In the genomic region with DNA sequence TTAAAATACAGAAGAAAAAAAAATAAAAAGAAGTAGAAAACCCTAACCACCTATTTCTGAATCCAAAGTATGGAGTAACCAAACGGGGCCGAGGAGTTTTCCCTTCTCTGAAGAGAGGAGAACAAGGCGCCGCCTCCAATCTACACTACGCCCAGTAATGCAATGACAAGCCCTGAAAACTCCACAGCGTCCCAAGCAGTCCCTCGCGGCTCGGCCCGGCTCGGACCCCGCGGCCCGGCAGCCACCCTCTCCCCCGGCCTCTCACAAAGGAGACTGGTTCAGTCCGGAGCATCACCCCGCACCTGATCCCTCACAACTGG, we compare ENCODE assay signal across 8 cellular contexts. TPM values are rescaled to one million over a fixed set of nuclear protein-coding genes. Genes with fewer than 3 reads are reported as not detected.
DNase-seq lines count a peak whose midpoint lies in the region; ATAC-seq, FAIRE-seq and TF ChIP-seq lines count a peak whose summit lies in the region.

No MANE protein-coding gene starts in this region.

- peaks cover 14% of the 10 kb centered on the region for H3K4me1 ChIP-seq in keratinocyte (ENCODE audit: control insufficient read depth, extremely low read depth, insufficient read depth, low read length)

- POLR2A ChIA-PET in GM10248 (lab: Yijun Ruan, JAX) = interaction anchor here (0.8 to 1.8 kb wide), 5 partner anchors 9 to 56 kb away, joined by 3 to 22 read pairs (median 3); a partner anchor contains a TSS

- no peaks in the 10 kb centered on the region for H3K36me3 ChIP-seq in keratinocyte (ENCODE audit: control insufficient read depth in 2 of 2, extremely low read depth in 1 of 2, insufficient read depth in 2 of 2, low read length in 2 of 2)

- TF ChIP-seq CTCF in keratinocyte (optimal IDR thresholded peaks at IDR 0.05 in 1 of 3, IDR thresholded peaks at IDR 0.05 in 1 of 3, conservative IDR thresholded peaks at IDR 0.05 in 1 of 3; ENCODE audit: extremely low read depth in 1 of 3, insufficient read depth in 2 of 3, low read length in 3 of 3) = no peak
- TF ChIP-seq CTCF in GM10248 (IDR thresholded peaks at IDR 0.05; ENCODE audit: control extremely low read depth, extremely low read depth, low read depth, missing control alignments) = no peak

- H3K9me1 ChIP-seq in keratinocyte (ENCODE audit: control insufficient read depth, extremely low read depth, insufficient read depth, low read length) = no peaks in the 10 kb centered on the region

- H3K27me3 ChIP-seq in keratinocyte (ENCODE audit: control insufficient read depth, extremely low read depth, insufficient read depth, low read length) = no peaks in the 10 kb centered on the region

- peak overlapping the region; percentile 96 for H3K4me2 ChIP-seq in keratinocyte (ENCODE audit: control insufficient read depth, extremely low read depth, insufficient read depth, low read depth, low read length)

- H3K4me3 ChIP-seq in keratinocyte (ENCODE audit: control insufficient read depth in 2 of 3, extremely low read depth in 1 of 3, insufficient read depth in 2 of 3, low read depth in 1 of 3, low read length in 3 of 3) = peak overlapping the region; percentile 94 to 98 (median 95)

- H3K9ac ChIP-seq in keratinocyte (ENCODE audit: control insufficient read depth, extremely low read depth, insufficient read depth, low read length) = peak overlapping the region; percentile 96

- FAIRE-seq in keratinocyte (lab: Jason Lieb, UNC) = no peak

- DNase-seq in NCI-H2227 (lab: John Stamatoyannopoulos, UW; ENCODE audit: unreplicated experiment) = peak; percentile 56
- DNase-seq in NCI-H2227 treated with DMSO at 0.1 percent for 48 hours (lab: John Stamatoyannopoulos, UW) = no peak
- no peak for DNase-seq in keratinocyte (ENCODE audit: low read depth, low spot score)
- DNase-seq in substantia nigra (lab: John Stamatoyannopoulos, UW) = no peak
- DNase-seq in HuH-7 (ENCODE audit: low spot score) = no peak
- DNase-seq in GM10248 (ENCODE audit: extremely low spot score) = no peak

- no peaks in the 10 kb centered on the region for H3K9me3 ChIP-seq in keratinocyte (ENCODE audit: control insufficient read depth, low read depth, low read length)

- peak; percentile 20 for ATAC-seq in HG03159 (IDR thresholded peaks at IDR 0.05; ENCODE audit: unreplicated experiment)

- H2AFZ ChIP-seq in keratinocyte (ENCODE audit: control insufficient read depth, low read length) = peak overlapping the region; percentile 89

- dilution Hi-C loops in keratinocyte (cut with MboI; ENCODE audit: extremely low pct_ligation_motif_present, low sequenced_read_pairs) = no loop called here

- peak overlapping the region; percentile 35 for H3K27ac ChIP-seq in angular gyrus (ENCODE audit: low read depth, low read length)
- H3K27ac ChIP-seq in keratinocyte (ENCODE audit: control insufficient read depth, insufficient read depth, low read length) = peak overlapping the region; percentile 87
- peak overlapping the region; percentile 98 for H3K27ac ChIP-seq in substantia nigra (ENCODE audit: low read depth, low read length, poor library complexity, severe bottlenecking)

- H4K20me1 ChIP-seq in keratinocyte (ENCODE audit: control insufficient read depth, extremely low read depth, insufficient read depth, low read length) = no peaks in the 10 kb centered on the region

- peaks cover 52% of the 10 kb centered on the region for H3K79me2 ChIP-seq in keratinocyte (ENCODE audit: control insufficient read depth, insufficient read depth, low read length)

- CTCF ChIA-PET in GM10248 (lab: Yijun Ruan, JAX) = interaction anchor here (0.7 to 3.7 kb wide), 21 partner anchors 10 to 241 kb away, joined by 3 to 40 read pairs (median 4); a partner anchor contains a TSS

RNA-seq across cellular contexts. Expression of a gene that starts 0.4 kb away (rescaled TPM):
- 21.0 to 24.7 TPM (median 23.3 TPM) in 3 replicates for polyA plus RNA-seq in keratinocyte
- polyA plus RNA-seq in keratinocyte (2011; ENCODE audit: low read depth) = 29.1 TPM
- 21.0 and 24.4 TPM in 2 replicates for polyA plus RNA-seq in keratinocyte (2011; cell fraction: cytosol; rRNA removed)
- polyA plus RNA-seq in keratinocyte (2011; cell fraction: nucleus; rRNA removed) = 96.5 and 97.8 TPM in 2 replicates
- 46.0 and 51.4 TPM in 2 replicates for polyA plus RNA-seq in keratinocyte (2012; ENCODE audit: low replicate concordance)
- polyA minus RNA-seq in keratinocyte = 62.4 to 217 TPM (median 75.1 TPM) in 3 replicates
- 32.2 TPM for polyA minus RNA-seq in keratinocyte (2011; cell fraction: cytosol; rRNA and poly(A)+ RNA removed)
- polyA minus RNA-seq in keratinocyte (2011; cell fraction: nucleus; rRNA and poly(A)+ RNA removed) = 67.1 and 118 TPM in 2 replicates

RNA-seq across cellular contexts. Expression of a gene that starts 21.2 kb away (rescaled TPM):
- 12.4 to 18.3 TPM (median 17.7 TPM) in 3 replicates for polyA plus RNA-seq in keratinocyte
- polyA plus RNA-seq in keratinocyte (2011; ENCODE audit: low read depth) = 3.3 TPM
- polyA plus RNA-seq in keratinocyte (2011; cell fraction: cytosol; rRNA removed) = 9.3 and 17.4 TPM in 2 replicates
- polyA plus RNA-seq in keratinocyte (2011; cell fraction: nucleus; rRNA removed) = 18.9 and 21.6 TPM in 2 replicates
- 8.5 and 14.7 TPM in 2 replicates for polyA plus RNA-seq in keratinocyte (2012; ENCODE audit: low replicate concordance)
- polyA minus RNA-seq in keratinocyte = 4.9 to 23.8 TPM (median 17.5 TPM) in 3 replicates
- 11.1 TPM for polyA minus RNA-seq in keratinocyte (2011; cell fraction: cytosol; rRNA and poly(A)+ RNA removed)
- 6.5 and 12.9 TPM in 2 replicates for polyA minus RNA-seq in keratinocyte (2011; cell fraction: nucleus; rRNA and poly(A)+ RNA removed)

RNA-seq across cellular contexts. Expression of a gene that starts 21.4 kb away (rescaled TPM):
- 85.4 to 111 TPM (median 94.6 TPM) in 3 replicates for polyA plus RNA-seq in keratinocyte
- polyA plus RNA-seq in keratinocyte (2011; ENCODE audit: low read depth) = 30.1 TPM
- polyA plus RNA-seq in keratinocyte (2011; cell fraction: cytosol; rRNA removed) = 50.6 and 64.1 TPM in 2 replicates
- 70.3 and 74.2 TPM in 2 replicates for polyA plus RNA-seq in keratinocyte (2011; cell fraction: nucleus; rRNA removed)
- polyA plus RNA-seq in keratinocyte (2012; ENCODE audit: low replicate concordance) = 65.4 and 68.5 TPM in 2 replicates
- 77.9 to 131 TPM (median 115 TPM) in 3 replicates for polyA minus RNA-seq in keratinocyte
- 29.2 TPM for polyA minus RNA-seq in keratinocyte (2011; cell fraction: cytosol; rRNA and poly(A)+ RNA removed)
- 15.4 and 22.7 TPM in 2 replicates for polyA minus RNA-seq in keratinocyte (2011; cell fraction: nucleus; rRNA and poly(A)+ RNA removed)

RNA-seq across cellular contexts. Expression of a gene that starts 55.6 kb away (rescaled TPM):
- 66.5 to 99.7 TPM (median 96.0 TPM) in 3 replicates for polyA plus RNA-seq in keratinocyte
- polyA plus RNA-seq in keratinocyte (2011; ENCODE audit: low read depth) = 29.0 TPM
- 36.0 and 50.9 TPM in 2 replicates for polyA plus RNA-seq in keratinocyte (2011; cell fraction: cytosol; rRNA removed)
- polyA plus RNA-seq in keratinocyte (2011; cell fraction: nucleus; rRNA removed) = 318 and 323 TPM in 2 replicates
- 32.2 and 37.4 TPM in 2 replicates for polyA plus RNA-seq in keratinocyte (2012; ENCODE audit: low replicate concordance)
- 68.6 to 78.2 TPM (median 74.2 TPM) in 3 replicates for polyA minus RNA-seq in keratinocyte
- polyA minus RNA-seq in keratinocyte (2011; cell fraction: cytosol; rRNA and poly(A)+ RNA removed) = 33.8 TPM
- 33.7 and 50.9 TPM in 2 replicates for polyA minus RNA-seq in keratinocyte (2011; cell fraction: nucleus; rRNA and poly(A)+ RNA removed)

Comparison
In these comparisons a context has a peak if more than half of its experiments do, and no peak if none do; other contexts are left out.
1. H3K27ac ChIP-seq: peak in every context shown above with its lines; median percentile 98 in substantia nigra; 87 in keratinocyte; 35 in angular gyrus.